In the genomic region with DNA sequence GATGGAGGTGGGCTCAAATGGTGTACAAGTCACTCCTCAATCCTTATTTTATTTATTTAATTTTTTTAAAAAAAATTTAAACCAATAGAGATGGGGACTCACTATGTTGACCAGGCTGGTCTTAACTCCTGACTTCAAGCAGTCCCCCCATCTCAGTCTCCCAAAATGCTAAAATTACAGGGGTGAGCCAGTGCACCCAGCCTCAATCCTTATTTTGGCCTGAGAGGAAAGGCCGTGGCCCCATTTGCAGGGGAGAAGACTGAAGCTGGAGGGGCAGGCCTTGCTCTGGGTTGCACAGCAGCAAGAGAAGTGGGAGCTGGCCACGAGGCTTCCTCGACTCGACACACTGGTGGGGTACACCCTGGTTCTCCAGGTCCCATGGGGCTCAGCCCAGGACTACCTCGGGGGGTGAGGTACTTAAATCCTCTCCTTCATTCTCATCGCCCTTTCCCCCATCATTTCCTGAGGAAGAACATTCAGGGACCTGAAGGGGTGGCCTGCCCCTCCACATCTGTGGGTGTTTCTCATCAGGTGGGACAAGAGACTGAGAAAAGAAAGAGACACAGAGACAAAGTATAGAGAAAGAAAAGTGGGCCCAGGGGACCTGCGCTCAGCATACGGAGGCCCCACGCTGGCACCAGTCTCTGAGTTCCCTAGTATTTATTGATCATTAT, we compare ENCODE assay signal across 1 cellular context.
TF ChIP-seq lines count a peak whose summit lies in the region.
"Not testable (repeated sequence)": the region's sequence is repeated elsewhere in the genome, so short reads cannot be mapped to it uniquely, and the experiment has no call there.

No MANE protein-coding gene starts in this region.

TF ChIP-seq in K562, 482 proteins besides CTCF, POLR2A, EP300 and RAD21 (continues in another document):
- TF ChIP-seq ZNF586 (CRISPR knock-in tag; conservative IDR thresholded peaks at IDR 0.05) (peak; percentile 84), DMBX1 (CRISPR knock-in tag; IDR thresholded peaks at IDR 0.05; ENCODE audit: borderline replicate concordance) (0 out of 2 replicates have a peak, but pooled peaks have one; percentile 15), CAMTA2 (CRISPR knock-in tag; conservative IDR thresholded peaks at IDR 0.05) (0 out of 2 replicates have a peak, but pooled peaks have one; percentile 29), E2F3 (CRISPR knock-in tag; IDR thresholded peaks at IDR 0.05) (peak; percentile 31; the same call in 1 of the 2 replicates), ZNF707 (CRISPR knock-in tag; conservative IDR thresholded peaks at IDR 0.05) (0 out of 2 replicates have a peak, but pooled peaks have one; percentile 41), RHOXF2B (CRISPR knock-in tag; conservative IDR thresholded peaks at IDR 0.05) (0 out of 2 replicates have a peak, but pooled peaks have one; percentile 83), ZNF76 (CRISPR knock-in tag; IDR thresholded peaks at IDR 0.05; ENCODE audit: borderline replicate concordance) (0 out of 2 replicates have a peak, but pooled peaks have one; percentile 69), ZNF174 (CRISPR knock-in tag; IDR thresholded peaks at IDR 0.05) (0 out of 2 replicates have a peak, but pooled peaks have one; percentile 25), NR4A1 (CRISPR knock-in tag; IDR thresholded peaks at IDR 0.05) (0 out of 2 replicates have a peak, but pooled peaks have one; percentile 17), ZNF23 (CRISPR knock-in tag; IDR thresholded peaks at IDR 0.05) (0 out of 2 replicates have a peak, but pooled peaks have one; percentile 23), ETS2 (tag; IDR thresholded peaks at IDR 0.05; ENCODE audit: borderline replicate concordance, poor library complexity, severe bottlenecking) (peak; percentile 31), ZNF311 (CRISPR knock-in tag; IDR thresholded peaks at IDR 0.05) (peak; percentile 38; the same call in 1 of the 2 replicates), ZNF408 (CRISPR knock-in tag; IDR thresholded peaks at IDR 0.05; ENCODE audit: low read depth) (0 out of 2 replicates have a peak, but pooled peaks have one; percentile 67), ZNF444 (CRISPR knock-in tag; IDR thresholded peaks at IDR 0.05) (0 out of 2 replicates have a peak, but pooled peaks have one; percentile 16), ZNF778 (CRISPR knock-in tag; IDR thresholded peaks at IDR 0.05) (peak; percentile 82; the same call in 1 of the 2 replicates), ZNF324 (CRISPR knock-in tag; IDR thresholded peaks at IDR 0.05) (peak; percentile 33; the same call in 1 of the 2 replicates), ZNF133 (CRISPR knock-in tag; IDR thresholded peaks at IDR 0.05) (peak; percentile 35; the same call in 1 of the 2 replicates), ZNF165 (CRISPR knock-in tag; IDR thresholded peaks at IDR 0.05; ENCODE audit: borderline replicate concordance) (peak; percentile 59; the same call in 1 of the 2 replicates), ZNF445 (CRISPR knock-in tag; IDR thresholded peaks at IDR 0.05; ENCODE audit: low read depth) (0 out of 2 replicates have a peak, but pooled peaks have one; percentile 66), ESRRB (CRISPR knock-in tag; IDR thresholded peaks at IDR 0.05; ENCODE audit: borderline replicate concordance) (peak; percentile 2; the same call in 1 of the 2 replicates), ZNF57 (CRISPR knock-in tag; IDR thresholded peaks at IDR 0.05) (0 out of 2 replicates have a peak, but pooled peaks have one; percentile 25), MYC (CRISPR knock-in tag; IDR thresholded peaks at IDR 0.05; ENCODE audit: borderline replicate concordance, low read depth) (peak; percentile 74; the same call in 1 of the 2 replicates), OTX1 (CRISPR knock-in tag; IDR thresholded peaks at IDR 0.05) (peak; percentile 72; the same call in 1 of the 2 replicates), MTF1 (CRISPR knock-in tag; IDR thresholded peaks at IDR 0.05; ENCODE audit: borderline replicate concordance) (0 out of 2 replicates have a peak, but pooled peaks have one; percentile 64), ZNF561 (CRISPR knock-in tag; conservative IDR thresholded peaks at IDR 0.05) (peak; percentile 77; the same call in 1 of the 2 replicates)
- TF ChIP-seq, protein P1, sequence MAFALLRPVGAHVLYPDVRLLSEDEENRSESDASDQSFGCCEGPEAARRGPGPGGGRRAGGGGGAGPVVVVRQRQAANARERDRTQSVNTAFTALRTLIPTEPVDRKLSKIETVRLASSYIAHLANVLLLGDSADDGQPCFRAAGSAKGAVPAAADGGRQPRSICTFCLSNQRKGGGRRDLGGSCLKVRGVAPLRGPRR (CRISPR knock-in tag; IDR thresholded peaks at IDR 0.05) = 0 out of 2 replicates have a peak, but pooled peaks have one; percentile 53
- TF ChIP-seq, protein P2, sequence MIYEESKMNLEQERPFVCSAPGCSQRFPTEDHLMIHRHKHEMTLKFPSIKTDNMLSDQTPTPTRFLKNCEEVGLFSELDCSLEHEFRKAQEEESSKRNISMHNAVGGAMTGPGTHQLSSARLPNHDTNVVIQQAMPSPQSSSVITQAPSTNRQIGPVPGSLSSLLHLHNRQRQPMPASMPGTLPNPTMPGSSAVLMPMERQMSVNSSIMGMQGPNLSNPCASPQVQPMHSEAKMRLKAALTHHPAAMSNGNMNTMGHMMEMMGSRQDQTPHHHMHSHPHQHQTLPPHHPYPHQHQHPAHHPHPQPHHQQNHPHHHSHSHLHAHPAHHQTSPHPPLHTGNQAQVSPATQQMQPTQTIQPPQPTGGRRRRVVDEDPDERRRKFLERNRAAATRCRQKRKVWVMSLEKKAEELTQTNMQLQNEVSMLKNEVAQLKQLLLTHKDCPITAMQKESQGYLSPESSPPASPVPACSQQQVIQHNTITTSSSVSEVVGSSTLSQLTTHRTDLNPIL (CRISPR knock-in tag; IDR thresholded peaks at IDR 0.05) = 0 out of 2 replicates have a peak, but pooled peaks have one; percentile 8
- TF ChIP-seq NR4A1 (tag; IDR thresholded peaks at IDR 0.05); MYC (IDR thresholded peaks at IDR 0.05; ENCODE audit: low read depth, low read length): not testable (repeated sequence)
- TF ChIP-seq, protein P3, sequence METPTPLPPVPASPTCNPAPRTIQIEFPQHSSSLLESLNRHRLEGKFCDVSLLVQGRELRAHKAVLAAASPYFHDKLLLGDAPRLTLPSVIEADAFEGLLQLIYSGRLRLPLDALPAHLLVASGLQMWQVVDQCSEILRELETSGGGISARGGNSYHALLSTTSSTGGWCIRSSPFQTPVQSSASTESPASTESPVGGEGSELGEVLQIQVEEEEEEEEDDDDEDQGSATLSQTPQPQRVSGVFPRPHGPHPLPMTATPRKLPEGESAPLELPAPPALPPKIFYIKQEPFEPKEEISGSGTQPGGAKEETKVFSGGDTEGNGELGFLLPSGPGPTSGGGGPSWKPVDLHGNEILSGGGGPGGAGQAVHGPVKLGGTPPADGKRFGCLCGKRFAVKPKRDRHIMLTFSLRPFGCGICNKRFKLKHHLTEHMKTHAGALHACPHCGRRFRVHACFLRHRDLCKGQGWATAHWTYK (CRISPR knock-in tag; IDR thresholded peaks at IDR 0.05) = 0 out of 2 replicates have a peak, but pooled peaks have one; percentile 28
- TF ChIP-seq, protein P4, sequence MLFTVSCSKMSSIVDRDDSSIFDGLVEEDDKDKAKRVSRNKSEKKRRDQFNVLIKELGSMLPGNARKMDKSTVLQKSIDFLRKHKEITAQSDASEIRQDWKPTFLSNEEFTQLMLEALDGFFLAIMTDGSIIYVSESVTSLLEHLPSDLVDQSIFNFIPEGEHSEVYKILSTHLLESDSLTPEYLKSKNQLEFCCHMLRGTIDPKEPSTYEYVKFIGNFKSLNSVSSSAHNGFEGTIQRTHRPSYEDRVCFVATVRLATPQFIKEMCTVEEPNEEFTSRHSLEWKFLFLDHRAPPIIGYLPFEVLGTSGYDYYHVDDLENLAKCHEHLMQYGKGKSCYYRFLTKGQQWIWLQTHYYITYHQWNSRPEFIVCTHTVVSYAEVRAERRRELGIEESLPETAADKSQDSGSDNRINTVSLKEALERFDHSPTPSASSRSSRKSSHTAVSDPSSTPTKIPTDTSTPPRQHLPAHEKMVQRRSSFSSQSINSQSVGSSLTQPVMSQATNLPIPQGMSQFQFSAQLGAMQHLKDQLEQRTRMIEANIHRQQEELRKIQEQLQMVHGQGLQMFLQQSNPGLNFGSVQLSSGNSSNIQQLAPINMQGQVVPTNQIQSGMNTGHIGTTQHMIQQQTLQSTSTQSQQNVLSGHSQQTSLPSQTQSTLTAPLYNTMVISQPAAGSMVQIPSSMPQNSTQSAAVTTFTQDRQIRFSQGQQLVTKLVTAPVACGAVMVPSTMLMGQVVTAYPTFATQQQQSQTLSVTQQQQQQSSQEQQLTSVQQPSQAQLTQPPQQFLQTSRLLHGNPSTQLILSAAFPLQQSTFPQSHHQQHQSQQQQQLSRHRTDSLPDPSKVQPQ (CRISPR knock-in tag; IDR thresholded peaks at IDR 0.05; ENCODE audit: borderline replicate concordance) = peak; percentile 77; the same call in 1 of the 2 replicates
- TF ChIP-seq, protein P5, sequence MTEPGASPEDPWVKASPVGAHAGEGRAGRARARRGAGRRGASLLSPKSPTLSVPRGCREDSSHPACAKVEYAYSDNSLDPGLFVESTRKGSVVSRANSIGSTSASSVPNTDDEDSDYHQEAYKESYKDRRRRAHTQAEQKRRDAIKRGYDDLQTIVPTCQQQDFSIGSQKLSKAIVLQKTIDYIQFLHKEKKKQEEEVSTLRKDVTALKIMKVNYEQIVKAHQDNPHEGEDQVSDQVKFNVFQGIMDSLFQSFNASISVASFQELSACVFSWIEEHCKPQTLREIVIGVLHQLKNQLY (CRISPR knock-in tag; conservative IDR thresholded peaks at IDR 0.05) = 0 out of 4 replicates have a peak, but pooled peaks of 1 of the 2 experiments have one; percentile 69
- TF ChIP-seq, protein P6, sequence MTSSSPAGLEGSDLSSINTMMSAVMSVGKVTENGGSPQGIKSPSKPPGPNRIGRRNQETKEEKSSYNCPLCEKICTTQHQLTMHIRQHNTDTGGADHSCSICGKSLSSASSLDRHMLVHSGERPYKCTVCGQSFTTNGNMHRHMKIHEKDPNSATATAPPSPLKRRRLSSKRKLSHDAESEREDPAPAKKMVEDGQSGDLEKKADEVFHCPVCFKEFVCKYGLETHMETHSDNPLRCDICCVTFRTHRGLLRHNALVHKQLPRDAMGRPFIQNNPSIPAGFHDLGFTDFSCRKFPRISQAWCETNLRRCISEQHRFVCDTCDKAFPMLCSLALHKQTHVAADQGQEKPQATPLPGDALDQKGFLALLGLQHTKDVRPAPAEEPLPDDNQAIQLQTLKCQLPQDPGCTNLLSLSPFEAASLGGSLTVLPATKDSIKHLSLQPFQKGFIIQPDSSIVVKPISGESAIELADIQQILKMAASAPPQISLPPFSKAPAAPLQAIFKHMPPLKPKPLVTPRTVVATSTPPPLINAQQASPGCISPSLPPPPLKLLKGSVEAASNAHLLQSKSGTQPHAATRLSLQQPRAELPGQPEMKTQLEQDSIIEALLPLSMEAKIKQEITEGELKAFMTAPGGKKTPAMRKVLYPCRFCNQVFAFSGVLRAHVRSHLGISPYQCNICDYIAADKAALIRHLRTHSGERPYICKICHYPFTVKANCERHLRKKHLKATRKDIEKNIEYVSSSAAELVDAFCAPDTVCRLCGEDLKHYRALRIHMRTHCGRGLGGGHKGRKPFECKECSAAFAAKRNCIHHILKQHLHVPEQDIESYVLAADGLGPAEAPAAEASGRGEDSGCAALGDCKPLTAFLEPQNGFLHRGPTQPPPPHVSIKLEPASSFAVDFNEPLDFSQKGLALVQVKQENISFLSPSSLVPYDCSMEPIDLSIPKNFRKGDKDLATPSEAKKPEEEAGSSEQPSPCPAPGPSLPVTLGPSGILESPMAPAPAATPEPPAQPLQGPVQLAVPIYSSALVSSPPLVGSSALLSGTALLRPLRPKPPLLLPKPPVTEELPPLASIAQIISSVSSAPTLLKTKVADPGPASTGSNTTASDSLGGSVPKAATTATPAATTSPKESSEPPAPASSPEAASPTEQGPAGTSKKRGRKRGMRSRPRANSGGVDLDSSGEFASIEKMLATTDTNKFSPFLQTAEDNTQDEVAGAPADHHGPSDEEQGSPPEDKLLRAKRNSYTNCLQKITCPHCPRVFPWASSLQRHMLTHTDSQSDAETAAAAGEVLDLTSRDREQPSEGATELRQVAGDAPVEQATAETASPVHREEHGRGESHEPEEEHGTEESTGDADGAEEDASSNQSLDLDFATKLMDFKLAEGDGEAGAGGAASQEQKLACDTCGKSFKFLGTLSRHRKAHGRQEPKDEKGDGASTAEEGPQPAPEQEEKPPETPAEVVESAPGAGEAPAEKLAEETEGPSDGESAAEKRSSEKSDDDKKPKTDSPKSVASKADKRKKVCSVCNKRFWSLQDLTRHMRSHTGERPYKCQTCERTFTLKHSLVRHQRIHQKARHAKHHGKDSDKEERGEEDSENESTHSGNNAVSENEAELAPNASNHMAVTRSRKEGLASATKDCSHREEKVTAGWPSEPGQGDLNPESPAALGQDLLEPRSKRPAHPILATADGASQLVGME (CRISPR knock-in tag; IDR thresholded peaks at IDR 0.05) = 0 out of 2 replicates have a peak, but pooled peaks have one; percentile 12
- TF ChIP-seq, protein P7, sequence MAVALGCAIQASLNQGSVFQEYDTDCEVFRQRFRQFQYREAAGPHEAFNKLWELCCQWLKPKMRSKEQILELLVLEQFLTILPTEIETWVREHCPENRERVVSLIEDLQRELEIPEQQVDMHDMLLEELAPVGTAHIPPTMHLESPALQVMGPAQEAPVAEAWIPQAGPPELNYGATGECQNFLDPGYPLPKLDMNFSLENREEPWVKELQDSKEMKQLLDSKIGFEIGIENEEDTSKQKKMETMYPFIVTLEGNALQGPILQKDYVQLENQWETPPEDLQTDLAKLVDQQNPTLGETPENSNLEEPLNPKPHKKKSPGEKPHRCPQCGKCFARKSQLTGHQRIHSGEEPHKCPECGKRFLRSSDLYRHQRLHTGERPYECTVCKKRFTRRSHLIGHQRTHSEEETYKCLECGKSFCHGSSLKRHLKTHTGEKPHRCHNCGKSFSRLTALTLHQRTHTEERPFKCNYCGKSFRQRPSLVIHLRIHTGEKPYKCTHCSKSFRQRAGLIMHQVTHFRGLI (CRISPR knock-in tag; IDR thresholded peaks at IDR 0.05) = 0 out of 2 replicates have a peak, but pooled peaks have one; percentile 14
- TF ChIP-seq, protein P8, sequence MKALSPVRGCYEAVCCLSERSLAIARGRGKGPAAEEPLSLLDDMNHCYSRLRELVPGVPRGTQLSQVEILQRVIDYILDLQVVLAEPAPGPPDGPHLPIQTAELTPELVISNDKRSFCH (CRISPR knock-in tag; IDR thresholded peaks at IDR 0.05) = 0 out of 2 replicates have a peak, but pooled peaks have one; percentile 54
- TF ChIP-seq, protein P8 (tag; IDR thresholded peaks at IDR 0.05) = not testable (repeated sequence)
- TF ChIP-seq, protein P9, sequence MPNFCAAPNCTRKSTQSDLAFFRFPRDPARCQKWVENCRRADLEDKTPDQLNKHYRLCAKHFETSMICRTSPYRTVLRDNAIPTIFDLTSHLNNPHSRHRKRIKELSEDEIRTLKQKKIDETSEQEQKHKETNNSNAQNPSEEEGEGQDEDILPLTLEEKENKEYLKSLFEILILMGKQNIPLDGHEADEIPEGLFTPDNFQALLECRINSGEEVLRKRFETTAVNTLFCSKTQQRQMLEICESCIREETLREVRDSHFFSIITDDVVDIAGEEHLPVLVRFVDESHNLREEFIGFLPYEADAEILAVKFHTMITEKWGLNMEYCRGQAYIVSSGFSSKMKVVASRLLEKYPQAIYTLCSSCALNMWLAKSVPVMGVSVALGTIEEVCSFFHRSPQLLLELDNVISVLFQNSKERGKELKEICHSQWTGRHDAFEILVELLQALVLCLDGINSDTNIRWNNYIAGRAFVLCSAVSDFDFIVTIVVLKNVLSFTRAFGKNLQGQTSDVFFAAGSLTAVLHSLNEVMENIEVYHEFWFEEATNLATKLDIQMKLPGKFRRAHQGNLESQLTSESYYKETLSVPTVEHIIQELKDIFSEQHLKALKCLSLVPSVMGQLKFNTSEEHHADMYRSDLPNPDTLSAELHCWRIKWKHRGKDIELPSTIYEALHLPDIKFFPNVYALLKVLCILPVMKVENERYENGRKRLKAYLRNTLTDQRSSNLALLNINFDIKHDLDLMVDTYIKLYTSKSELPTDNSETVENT (CRISPR knock-in tag; IDR thresholded peaks at IDR 0.05) = peak; percentile 36; the same call in 1 of the 2 replicates
